10 cellular contexts compared by ENCODE assay signal in genomic region chr10:119237722-119238436, GRCh38. TPM values are rescaled to one million over a fixed set of nuclear protein-coding genes. Genes with fewer than 3 reads are reported as not detected.
A peak's percentile ranks its signal among the peaks of the same experiment; 100 is the strongest.
DNase-seq lines count a peak whose midpoint lies in the region; ATAC-seq and TF ChIP-seq lines count a peak whose summit lies in the region.
"Had no signal": no experiment of that assay in that cellular context is flagged by ENCODE, and none has a peak within 500 bp of the region (broad histone marks: within the 10 kb centered on the region; RNA-seq: fewer than 3 reads in every experiment).

No MANE protein-coding gene starts in this region.

- peak overlapping the region; percentile 5 to 96 (median 76) for H3K27ac Mint-ChIP-seq in naive B cell

- intact Hi-C loops in left ventricle myocardium inferior (cut with micrococcal nuclease): no loop called here
- intact Hi-C loops in left cardiac atrium (cut with DNase I): no loop called here
- intact Hi-C loops in colonic mucosa (cut with DNase I): no loop called here
- intact Hi-C loops in vagina (cut with DNase I): no loop called here

- H3K36me3 ChIP-seq in left ventricle myocardium inferior (no peaks in the 10 kb centered on the region), colonic mucosa (no peaks in the 10 kb centered on the region), vagina (no peaks in the 10 kb centered on the region)

- TF ChIP-seq POLR2A in vagina (IDR thresholded peaks at IDR 0.05): no peak

- H3K4me3 Mint-ChIP-seq in naive B cell: peak overlapping the region in 3 of 8 donors; percentile 1 to 49 (median 37)

- no peaks in the 10 kb centered on the region for H3K9me3 ChIP-seq in left ventricle myocardium inferior (replicated peaks)
- H3K9me3 ChIP-seq in colonic mucosa: no peaks in the 10 kb centered on the region
- H3K9me3 ChIP-seq in vagina: no peaks in the 10 kb centered on the region

- H3K4me1 Mint-ChIP-seq in naive B cell: peaks cover 38 to 70% (median 68%) of the 10 kb centered on the region in 3 donors

- H3K36me3 Mint-ChIP-seq in naive B cell: peaks cover 0 to 6% of the 10 kb centered on the region in 2 donors

- peaks cover 0 to 3% (median 0%) of the 10 kb centered on the region in 7 donors for H3K9me3 Mint-ChIP-seq in naive B cell

- H3K9ac ChIP-seq in colonic mucosa (ENCODE audit: low read depth in 2 of 2, low read length in 2 of 2): no peak overlapping the region

- ATAC-seq in left cardiac atrium (no peak), naive B cell (ENCODE audit: low read depth in 2 of 2) (no peak), HG03442 (IDR thresholded peaks at IDR 0.05; ENCODE audit: unreplicated experiment) (no peak), HG03135 (IDR thresholded peaks at IDR 0.05; ENCODE audit: unreplicated experiment) (no peak)

- no peaks in the 10 kb centered on the region for H3K27me3 Mint-ChIP-seq in naive B cell

- H3K4me3 ChIP-seq in left ventricle myocardium inferior: peak overlapping the region; percentile 12
- no peak overlapping the region for H3K4me3 ChIP-seq in colonic mucosa
- no peak overlapping the region for H3K4me3 ChIP-seq in vagina

- TF ChIP-seq CTCF in left ventricle myocardium inferior (IDR thresholded peaks at IDR 0.05; ENCODE audit: borderline replicate concordance) (no peak), colonic mucosa (IDR thresholded peaks at IDR 0.05) (no peak), vagina (IDR thresholded peaks at IDR 0.05) (no peak)

- no peaks in the 10 kb centered on the region for H3K27me3 ChIP-seq in left ventricle myocardium inferior (ENCODE audit: low read depth)
- no peaks in the 10 kb centered on the region for H3K27me3 ChIP-seq in colonic mucosa
- no peaks in the 10 kb centered on the region for H3K27me3 ChIP-seq in vagina

- peak overlapping the region; percentile 82 for H3K27ac ChIP-seq in left ventricle myocardium inferior (replicated peaks)
- peak overlapping the region; percentile 36 for H3K27ac ChIP-seq in colonic mucosa
- H3K27ac ChIP-seq in vagina: peak overlapping the region; percentile 60

- no peak for DNase-seq in left ventricle myocardium inferior
- DNase-seq in left cardiac atrium: no peak
- no peak for DNase-seq in colonic mucosa
- DNase-seq in naive B cell: no peak
- DNase-seq in vagina (ENCODE audit: extremely low spot score in 2 of 2): no peak
- DNase-seq in NCI-H1417 treated with DMSO at 0.1 percent for 48 hours (lab: John Stamatoyannopoulos, UW): no peak
- DNase-seq: central memory CD4-positive, alpha-beta T cell; NCI-H1048 had no signal

- H3K4me1 ChIP-seq in left ventricle myocardium inferior: peaks cover 95% of the 10 kb centered on the region
- H3K4me1 ChIP-seq in colonic mucosa: no peaks in the 10 kb centered on the region
- peaks cover 40% of the 10 kb centered on the region for H3K4me1 ChIP-seq in vagina

RNA-seq across cellular contexts. Expression of gene GRK5, which starts 30.5 kb away (rescaled TPM):
- total RNA-seq in left ventricle myocardium inferior: 52.8 TPM
- total RNA-seq in left cardiac atrium: 10 to 100 TPM; 36.4 to 60.1 TPM
- total RNA-seq in colonic mucosa: 10 to 100 TPM in 1 of 2 donors, 1 to 10 TPM in 1; 4.6 to 12.7 TPM
- 10 to 100 TPM in 4 of 6 donors, 1 to 10 TPM in 2; 7.2 to 24.6 (median 13.7) TPM for polyA plus RNA-seq in naive B cell (ENCODE audit: low read depth in 6 of 6)
- 16.5 TPM for total RNA-seq in vagina

RNA-seq across cellular contexts. Expression of gene PRDX3, which starts 59.3 kb away (rescaled TPM):
- total RNA-seq in left ventricle myocardium inferior (301 TPM), left cardiac atrium (100 to 1,000 TPM; 162 to 183 TPM), colonic mucosa (100 to 1,000 TPM; 147 to 156 TPM), vagina (83.2 TPM)
- 10 to 100 TPM; 32.2 to 63.0 (median 54.7) TPM for polyA plus RNA-seq in naive B cell (ENCODE audit: low read depth in 6 of 6)
